In genomic region chr6:113649276-113649675, GRCh38 we compare ENCODE assay signal across 12 cellular contexts.
DNase-seq lines count a peak whose midpoint lies in the region; ATAC-seq, FAIRE-seq and TF ChIP-seq lines count a peak whose summit lies in the region.
"Had no signal": no experiment of that assay in that cellular context is flagged by ENCODE, and none has a peak within 500 bp of the region (broad histone marks: within the 10 kb centered on the region; RNA-seq: fewer than 3 reads in every experiment).

No MANE protein-coding gene starts in this region.

- peak; percentile 25 for ATAC-seq in GM21723 (IDR thresholded peaks at IDR 0.05; ENCODE audit: unreplicated experiment)
- no peak for ATAC-seq in GM18520 (IDR thresholded peaks at IDR 0.05; ENCODE audit: unreplicated experiment)
- no peak for ATAC-seq in HG03280 (IDR thresholded peaks at IDR 0.05; ENCODE audit: unreplicated experiment)

- WGBS in spleen, 5 donors: 36 to 57% (median 49%) methylated on average over 6 of the region's 6 CpGs

- no peaks in the 10 kb centered on the region for H3K9me3 ChIP-seq in spleen

- H3K4me1 ChIP-seq in spleen: peaks cover 0 to 56% (median 22%) of the 10 kb centered on the region in 6 donors

- no peak for TF ChIP-seq POLR2A in spleen (IDR thresholded peaks at IDR 0.05)

- no peaks in the 10 kb centered on the region for H3K27me3 ChIP-seq in spleen (replicated peaks in 1 of 7)

- H3K4me3 ChIP-seq in fibroblast of pulmonary artery (replicated peaks; ENCODE audit: low read depth, low read length) (no peak overlapping the region), spleen (peak overlapping the region in 2 of 8 donors; percentile 1 to 47)

- intact Hi-C loops in spleen (cut with DNase I; ENCODE audit: low total_unique reads): no loop called here

- TF ChIP-seq CTCF in fibroblast of pulmonary artery (IDR thresholded peaks at IDR 0.05; ENCODE audit: low read length, missing control alignments) (no peak), spleen (IDR thresholded peaks at IDR 0.05 in 8 of 11, conservative IDR thresholded peaks at IDR 0.05 in 3 of 11) (no peak)

- H3K27ac ChIP-seq in spleen: peak overlapping the region in 7 of 8 donors; percentile 3 to 71 (median 51)
- H3K27ac ChIP-seq: KMS-11 had no signal

- DNase-seq in SKM-1 treated with dmso at 0.1 percent for 144 hours (lab: John Stamatoyannopoulos, UW; ENCODE audit: unreplicated experiment) (peak; percentile 21), fibroblast of pulmonary artery (ENCODE audit: low read depth) (peak; percentile 74), spleen (no peak), HTR-8/SVneo (ENCODE audit: insufficient read length, low spot score) (no peak), NOMO-1 treated with dmso at 0.1 percent for 144 hours (lab: John Stamatoyannopoulos, UW; ENCODE audit: unreplicated experiment) (no peak)
- DNase-seq: activated CD4-positive, alpha-beta T cell treated with anti-CD3 and anti-CD28 coated beads, Interleukin-2, amount 10 ng/mL, durations not matched to agents 24 days and 14 days; NCI-H510A; stimulated activated CD4-positive, alpha-beta T cell treated with anti-CD3 and anti-CD28 coated beads, Interleukin-2, amount 100 ng/mL, for 24 hours had no signal

- no peaks in the 10 kb centered on the region for H3K36me3 ChIP-seq in spleen

- no peak for FAIRE-seq in HTR-8/SVneo (lab: Jason Lieb, UNC)

Comparison
In these comparisons a context has a peak if more than half of its experiments do, and no peak if none do; other contexts are left out.
1. DNase-seq: peak in SKM-1 treated with dmso at 0.1 percent for 144 hours (single experiment) and fibroblast of pulmonary artery (single experiment); none in spleen (single experiment), HTR-8/SVneo (single experiment) and NOMO-1 treated with dmso at 0.1 percent for 144 hours (single experiment).